25 cellular contexts compared by ENCODE assay signal in genomic region chr12:57143454-57143853, GRCh38. TPM values are rescaled to one million over a fixed set of nuclear protein-coding genes. Genes with fewer than 3 reads are reported as not detected.
A peak's percentile ranks its signal among the peaks of the same experiment; 100 is the strongest.
DNase-seq lines count a peak whose midpoint lies in the region; ATAC-seq and TF ChIP-seq lines count a peak whose summit lies in the region.
"Had no signal": no experiment of that assay in that cellular context is flagged by ENCODE, and none has a peak within 500 bp of the region (broad histone marks: within the 10 kb centered on the region; RNA-seq: fewer than 3 reads in every experiment).

No MANE protein-coding gene starts in this region.

- H3K4me1 Mint-ChIP-seq in activated naive CD8-positive, alpha-beta T cell treated with anti-CD3 and anti-CD28 coated beads, Interleukin-2, amount 10 ng/mL, durations not matched to agents 7 days and 5 days, result peaks cover 18% of the 10 kb centered on the region
- H3K4me1 Mint-ChIP-seq in activated naive CD8-positive, alpha-beta T cell treated with anti-CD3 and anti-CD28 coated beads for 36 hours, result peaks cover 8% of the 10 kb centered on the region
- peaks cover 3% of the 10 kb centered on the region for H3K4me1 Mint-ChIP-seq in T-helper 17 cell
- H3K4me1 Mint-ChIP-seq: immature natural killer cell had no signal

- H3K4me3 ChIP-seq in mesenchymal stem cell (ENCODE audit: insufficient read depth in 1 of 2, low read depth in 1 of 2, low read length in 2 of 2), result no peak overlapping the region
- H3K4me3 ChIP-seq in spleen, result no peak overlapping the region
- no peak overlapping the region for H3K4me3 ChIP-seq in left lung
- H3K4me3 ChIP-seq: lung, MG63, Peyer's patch, smooth muscle cell had no signal

- H3K36me3 Mint-ChIP-seq in activated naive CD8-positive, alpha-beta T cell treated with anti-CD3 and anti-CD28 coated beads, Interleukin-2, amount 10 ng/mL, durations not matched to agents 7 days and 5 days, result no peaks in the 10 kb centered on the region
- no peaks in the 10 kb centered on the region for H3K36me3 Mint-ChIP-seq in activated naive CD8-positive, alpha-beta T cell treated with anti-CD3 and anti-CD28 coated beads for 36 hours
- H3K36me3 Mint-ChIP-seq in T-helper 17 cell (ENCODE audit: low read depth), result peaks cover 3% of the 10 kb centered on the region
- H3K36me3 Mint-ChIP-seq: activated naive CD8-positive, alpha-beta T cell; immature natural killer cell had no signal

- POLR2A ChIA-PET in activated naive CD8-positive, alpha-beta T cell treated with anti-CD3 and anti-CD28 coated beads, Interleukin-2, amount 10 ng/mL, durations not matched to agents 7 days and 5 days (lab: Charles Lee), result interaction anchor here (1.0 kb wide), 1 partner anchor 40 kb away, joined by 3 read pairs; no protein-coding TSS in a partner anchor

- H3K79me1 ChIP-seq in mesenchymal stem cell (replicated peaks; ENCODE audit: low read length, poor library complexity, severe bottlenecking), result peaks cover 53% of the 10 kb centered on the region

- no peak overlapping the region for H3K14ac ChIP-seq in mesenchymal stem cell (ENCODE audit: low read length in 2 of 2)

- H2AFZ ChIP-seq in mesenchymal stem cell (ENCODE audit: low read depth, low read length), result no peak overlapping the region

- H2AK5ac ChIP-seq in mesenchymal stem cell (ENCODE audit: low read length, severe bottlenecking), result no peak overlapping the region

- peaks cover 5% of the 10 kb centered on the region for H3K27me3 Mint-ChIP-seq in activated naive CD8-positive, alpha-beta T cell treated with anti-CD3 and anti-CD28 coated beads, Interleukin-2, amount 10 ng/mL, durations not matched to agents 7 days and 5 days
- no peaks in the 10 kb centered on the region for H3K27me3 Mint-ChIP-seq in activated naive CD8-positive, alpha-beta T cell treated with anti-CD3 and anti-CD28 coated beads for 36 hours
- peaks cover 5% of the 10 kb centered on the region for H3K27me3 Mint-ChIP-seq in T-helper 17 cell
- H3K27me3 Mint-ChIP-seq: activated naive CD8-positive, alpha-beta T cell; CD4-positive, CD25-positive, alpha-beta regulatory T cell; progenitor cell of endocrine pancreas; type B pancreatic cell had no signal

- peaks cover 28% of the 10 kb centered on the region for H3K4me1 ChIP-seq in mesenchymal stem cell (ENCODE audit: control insufficient read depth, insufficient read depth, low read depth, low read length)
- peaks cover 4 to 66% (median 44%) of the 10 kb centered on the region in 6 donors for H3K4me1 ChIP-seq in spleen
- peaks cover 15 to 81% of the 10 kb centered on the region in 2 donors for H3K4me1 ChIP-seq in left lung

- no peaks in the 10 kb centered on the region for H3K9me3 Mint-ChIP-seq in activated naive CD8-positive, alpha-beta T cell treated with anti-CD3 and anti-CD28 coated beads, Interleukin-2, amount 10 ng/mL, durations not matched to agents 7 days and 5 days
- H3K9me3 Mint-ChIP-seq in activated naive CD8-positive, alpha-beta T cell treated with anti-CD3 and anti-CD28 coated beads for 36 hours, result no peaks in the 10 kb centered on the region
- H3K9me3 Mint-ChIP-seq: activated T-cell treated with anti-CD3 and anti-CD28 coated beads, Interleukin-2, amount 50 U/mL, for 4 hours; CD4-positive, CD25-positive, alpha-beta regulatory T cell; immature natural killer cell; type B pancreatic cell had no signal

- no peak overlapping the region for H4K8ac ChIP-seq in mesenchymal stem cell (ENCODE audit: low read length)

- H4K91ac ChIP-seq in mesenchymal stem cell (ENCODE audit: low read length), result no peak overlapping the region

- peak overlapping the region; percentile 83 for H3K9ac ChIP-seq in mesenchymal stem cell (ENCODE audit: low read length)

- 92% methylated on average over 4 of the region's 4 CpGs for WGBS in mesenchymal stem cell
- WGBS in spleen, 5 donors, result 51 to 81% (median 66%) methylated on average over 4 of the region's 4 CpGs

- peak overlapping the region in 1 of 2 experiments; percentile 38 for H2BK12ac ChIP-seq in mesenchymal stem cell (ENCODE audit: low read length in 2 of 2)

- H3K36me3 ChIP-seq in mesenchymal stem cell (ENCODE audit: control insufficient read depth in 1 of 2, insufficient read depth in 2 of 2, low read depth in 1 of 2, low read length in 2 of 2), result peaks cover 82 to 97% of the 10 kb centered on the region in 2 experiments
- H3K36me3 ChIP-seq in spleen, result peaks cover 0 to 80% (median 0%) of the 10 kb centered on the region in 6 donors
- H3K36me3 ChIP-seq in left lung, result peaks cover 0 to 88% of the 10 kb centered on the region in 2 donors

- no peak overlapping the region for H3K27ac Mint-ChIP-seq in activated naive CD8-positive, alpha-beta T cell treated with anti-CD3 and anti-CD28 coated beads, Interleukin-2, amount 10 ng/mL, durations not matched to agents 7 days and 5 days
- H3K27ac Mint-ChIP-seq in activated naive CD8-positive, alpha-beta T cell treated with anti-CD3 and anti-CD28 coated beads for 36 hours, result no peak overlapping the region
- H3K27ac Mint-ChIP-seq in T-helper 17 cell, result no peak overlapping the region
- H3K27ac Mint-ChIP-seq: activated naive CD8-positive, alpha-beta T cell; immature natural killer cell; type B pancreatic cell had no signal

- peak overlapping the region in 1 of 2 experiments; percentile 37 for H3K18ac ChIP-seq in mesenchymal stem cell (ENCODE audit: low read depth in 1 of 2, low read length in 2 of 2)

- no peak overlapping the region for H2BK120ac ChIP-seq in mesenchymal stem cell (ENCODE audit: low read depth, low read length)

- H3K4me3 Mint-ChIP-seq in activated naive CD8-positive, alpha-beta T cell treated with anti-CD3 and anti-CD28 coated beads, Interleukin-2, amount 10 ng/mL, durations not matched to agents 7 days and 5 days, result no peak overlapping the region
- H3K4me3 Mint-ChIP-seq in activated naive CD8-positive, alpha-beta T cell treated with anti-CD3 and anti-CD28 coated beads for 36 hours, result no peak overlapping the region
- H3K4me3 Mint-ChIP-seq in T-helper 17 cell, result no peak overlapping the region
- H3K4me3 Mint-ChIP-seq: activated naive CD8-positive, alpha-beta T cell; activated T-cell treated with anti-CD3 and anti-CD28 coated beads, Interleukin-2, amount 50 U/mL, for 4 hours; CD4-positive, CD25-positive, alpha-beta regulatory T cell; immature natural killer cell; type B pancreatic cell had no signal

- H3K4me2 ChIP-seq in mesenchymal stem cell (ENCODE audit: low read length, poor library complexity, severe bottlenecking), result no peak overlapping the region
- H3K4me2 ChIP-seq: smooth muscle cell had no signal

- peak; percentile 97 for ATAC-seq in activated naive CD8-positive, alpha-beta T cell treated with anti-CD3 and anti-CD28 coated beads, Interleukin-2, amount 10 ng/mL, durations not matched to agents 7 days and 5 days (ENCODE audit: low read depth)
- peak; percentile 35 for ATAC-seq in T-helper 17 cell
- no peak for ATAC-seq in left lung
- no peak for ATAC-seq in HG02885 (IDR thresholded peaks at IDR 0.05; ENCODE audit: poor library complexity, unreplicated experiment)

- H3K27ac ChIP-seq in mesenchymal stem cell (ENCODE audit: low read length, poor library complexity, severe bottlenecking) (no peak overlapping the region), temporal lobe (ENCODE audit: low read depth, low read length) (peak overlapping the region; percentile 23), spleen (no peak overlapping the region), left lung (no peak overlapping the region)

- H3K23ac ChIP-seq in mesenchymal stem cell (ENCODE audit: low read length in 2 of 2), result peak overlapping the region in 1 of 2 experiments; percentile 14

- no peak overlapping the region for H2BK5ac ChIP-seq in mesenchymal stem cell (ENCODE audit: low read depth, low read length, poor library complexity, severe bottlenecking)

- H3K9me3 ChIP-seq in T-helper 17 cell (ENCODE audit: control insufficient read depth, low read length, poor library complexity, severe bottlenecking), result no peaks in the 10 kb centered on the region
- no peaks in the 10 kb centered on the region for H3K9me3 ChIP-seq in mesenchymal stem cell (ENCODE audit: control insufficient read depth, low read length)
- no peaks in the 10 kb centered on the region for H3K9me3 ChIP-seq in spleen
- H3K9me3 ChIP-seq in left lung, result no peaks in the 10 kb centered on the region
- H3K9me3 ChIP-seq: MG63, Peyer's patch had no signal

- H3K4ac ChIP-seq in mesenchymal stem cell (ENCODE audit: low read depth in 1 of 2, low read length in 2 of 2), result no peak overlapping the region

- no peak overlapping the region for H2BK15ac ChIP-seq in mesenchymal stem cell (ENCODE audit: low read depth, poor library complexity, severe bottlenecking)

- DNase-seq in activated naive CD8-positive, alpha-beta T cell treated with anti-CD3 and anti-CD28 coated beads, Interleukin-2, amount 10 ng/mL, durations not matched to agents 7 days and 5 days, result peak; percentile 43
- DNase-seq in activated naive CD8-positive, alpha-beta T cell treated with anti-CD3 and anti-CD28 coated beads for 36 hours, result no peak
- DNase-seq in T-helper 17 cell, result no peak
- no peak for DNase-seq in mesenchymal stem cell
- no peak for DNase-seq in spleen
- no peak for DNase-seq in left lung
- DNase-seq: ACHN; activated CD4-positive, alpha-beta T cell treated with anti-CD3 and anti-CD28 coated beads, Interleukin-2, amount 50 U/mL, for 4 hours; activated T-cell treated with anti-CD3 and anti-CD28 coated beads, Interleukin-2, amount 50 U/mL, for 4 hours; CD4-positive, CD25-positive, alpha-beta regulatory T cell; DMS53; effector memory CD4-positive, alpha-beta T cell; immature natural killer cell; MG63; NCI-H1694; NCI-H226; Peyer's patch; stimulated activated CD4-positive, alpha-beta T cell treated with anti-CD3 and anti-CD28 coated beads, Interleukin-4, amount 100 ng/mL, for 4 hours had no signal

- no peak for TF ChIP-seq CTCF in spleen (IDR thresholded peaks at IDR 0.05 in 8 of 11, conservative IDR thresholded peaks at IDR 0.05 in 3 of 11)
- TF ChIP-seq CTCF in left lung (IDR thresholded peaks at IDR 0.05), result no peak

- intact Hi-C loops in spleen (cut with DNase I; ENCODE audit: low total_unique reads) (no loop called here), left lung (cut with DNase I) (no loop called here)

- no peak for TF ChIP-seq POLR2A in spleen (IDR thresholded peaks at IDR 0.05)

- H3K27me3 ChIP-seq in mesenchymal stem cell (ENCODE audit: control insufficient read depth in 1 of 2, insufficient read depth in 1 of 2, low read length in 2 of 2), result no peaks in the 10 kb centered on the region
- H3K27me3 ChIP-seq in spleen (replicated peaks in 1 of 7), result no peaks in the 10 kb centered on the region
- H3K27me3 ChIP-seq in left lung, result no peaks in the 10 kb centered on the region
- H3K27me3 ChIP-seq: MG63, Peyer's patch had no signal

RNA-seq across cellular contexts. Expression of gene LRP1-AS, which starts 4.0 kb away (rescaled TPM):
- total RNA-seq in activated naive CD8-positive, alpha-beta T cell treated with anti-CD3 and anti-CD28 coated beads, Interleukin-2, amount 10 ng/mL, durations not matched to agents 7 days and 5 days, result not detected
- not detected for total RNA-seq in activated naive CD8-positive, alpha-beta T cell treated with anti-CD3 and anti-CD28 coated beads for 36 hours
- total RNA-seq in T-helper 17 cell (not detected), temporal lobe (not detected), spleen (not detected), left lung (not detected)
- not detected for polyA plus RNA-seq in mesenchymal stem cell (2013, experiment 1 of 2)
- polyA plus RNA-seq in mesenchymal stem cell (2013, experiment 2 of 2), result not detected
- not detected for polyA plus RNA-seq in spleen
- total RNA-seq: activated T-cell treated with anti-CD3 and anti-CD28 coated beads, Interleukin-2, amount 50 U/mL, for 4 hours; CD4-positive, CD25-positive, alpha-beta regulatory T cell; lung; Peyer's patch; progenitor cell of endocrine pancreas; smooth muscle cell had no signal
- polyA plus RNA-seq: CD4-positive, CD25-positive, alpha-beta regulatory T cell; immature natural killer cell; lung; smooth muscle cell had no signal

RNA-seq across cellular contexts. Expression of gene LRP1, which starts 15.2 kb away (rescaled TPM):
- 1 to 10 TPM; 4.9 to 6.1 TPM for total RNA-seq in activated naive CD8-positive, alpha-beta T cell treated with anti-CD3 and anti-CD28 coated beads, Interleukin-2, amount 10 ng/mL, durations not matched to agents 7 days and 5 days
- total RNA-seq in activated naive CD8-positive, alpha-beta T cell treated with anti-CD3 and anti-CD28 coated beads for 36 hours, result 1 to 10 TPM; 1.3 to 2.0 TPM
- total RNA-seq in T-helper 17 cell (10 to 100 TPM in 1 of 2 donors, 1 to 10 TPM in 1; 3.8 to 11.6 TPM), temporal lobe (116 TPM), spleen (100 to 1,000 TPM; 103 to 216 (median 181) TPM), left lung (100 to 1,000 TPM; 228 to 325 TPM)
- 68.9 TPM for polyA plus RNA-seq in mesenchymal stem cell (2013, experiment 1 of 2)
- 57.9 TPM for polyA plus RNA-seq in mesenchymal stem cell (2013, experiment 2 of 2)
- polyA plus RNA-seq in spleen, result 10 to 100 TPM in 2 of 3 donors, 1 to 10 TPM in 1; 8.9 to 24.0 (median 13.0) TPM

RNA-seq across cellular contexts. Expression of gene STAT6, which starts 32.3 kb away (rescaled TPM):
- 100 to 1,000 TPM; 251 to 263 TPM for total RNA-seq in activated naive CD8-positive, alpha-beta T cell treated with anti-CD3 and anti-CD28 coated beads, Interleukin-2, amount 10 ng/mL, durations not matched to agents 7 days and 5 days
- 100 to 1,000 TPM; 256 to 259 TPM for total RNA-seq in activated naive CD8-positive, alpha-beta T cell treated with anti-CD3 and anti-CD28 coated beads for 36 hours
- 100 to 1,000 TPM; 205 to 253 TPM for total RNA-seq in T-helper 17 cell
- polyA plus RNA-seq in mesenchymal stem cell (2013, experiment 1 of 2), result 87.5 TPM
- polyA plus RNA-seq in mesenchymal stem cell (2013, experiment 2 of 2), result 89.4 TPM
- total RNA-seq in temporal lobe, result 4.9 TPM
- total RNA-seq in spleen, result 100 to 1,000 TPM; 196 to 336 (median 280) TPM
- polyA plus RNA-seq in spleen, result 100 to 1,000 TPM; 140 to 312 (median 241) TPM
- 100 to 1,000 TPM; 200 to 237 TPM for total RNA-seq in left lung

RNA-seq across cellular contexts. Expression of gene NAB2, which starts 54.5 kb away (rescaled TPM):
- total RNA-seq in activated naive CD8-positive, alpha-beta T cell treated with anti-CD3 and anti-CD28 coated beads, Interleukin-2, amount 10 ng/mL, durations not matched to agents 7 days and 5 days, result 10 to 100 TPM; 13.1 to 16.1 TPM
- 10 to 100 TPM; 47.2 to 48.0 TPM for total RNA-seq in activated naive CD8-positive, alpha-beta T cell treated with anti-CD3 and anti-CD28 coated beads for 36 hours
- total RNA-seq in T-helper 17 cell, result 1 to 10 TPM; 4.0 to 5.0 TPM
- 28.9 TPM for polyA plus RNA-seq in mesenchymal stem cell (2013, experiment 1 of 2)
- polyA plus RNA-seq in mesenchymal stem cell (2013, experiment 2 of 2), result 27.0 TPM
- 16.0 TPM for total RNA-seq in temporal lobe
- 10 to 100 TPM; 14.8 to 25.0 (median 18.2) TPM for total RNA-seq in spleen
- 10 to 100 TPM in 2 of 3 donors, 1 to 10 TPM in 1; 9.0 to 19.1 (median 13.2) TPM for polyA plus RNA-seq in spleen
- 10 to 100 TPM; 28.4 to 40.1 TPM for total RNA-seq in left lung

Comparison
In these comparisons a context has a peak if more than half of its experiments do, and no peak if none do; other contexts are left out.
1. ATAC-seq: peak in activated naive CD8-positive, alpha-beta T cell treated with anti-CD3 and anti-CD28 coated beads, Interleukin-2, amount 10 ng/mL, durations not matched to agents 7 days and 5 days (single experiment) and T-helper 17 cell (single experiment); none in left lung (single experiment) and HG02885 (single experiment).
2. RNA of gene STAT6, which starts 32.3 kb away (total RNA-seq): 196 to 336 TPM in spleen, 251 to 263 TPM in activated naive CD8-positive, alpha-beta T cell treated with anti-CD3 and anti-CD28 coated beads, Interleukin-2, amount 10 ng/mL, durations not matched to agents 7 days and 5 days, 256 to 259 TPM in activated naive CD8-positive, alpha-beta T cell treated with anti-CD3 and anti-CD28 coated beads for 36 hours, 205 to 253 TPM in T-helper 17 cell and 200 to 237 TPM in left lung; 4.9 TPM in temporal lobe (single experiment); every median in the first group is over 10 times any median in the second.